18 cellular contexts compared by ENCODE assay signal in the genomic region with DNA sequence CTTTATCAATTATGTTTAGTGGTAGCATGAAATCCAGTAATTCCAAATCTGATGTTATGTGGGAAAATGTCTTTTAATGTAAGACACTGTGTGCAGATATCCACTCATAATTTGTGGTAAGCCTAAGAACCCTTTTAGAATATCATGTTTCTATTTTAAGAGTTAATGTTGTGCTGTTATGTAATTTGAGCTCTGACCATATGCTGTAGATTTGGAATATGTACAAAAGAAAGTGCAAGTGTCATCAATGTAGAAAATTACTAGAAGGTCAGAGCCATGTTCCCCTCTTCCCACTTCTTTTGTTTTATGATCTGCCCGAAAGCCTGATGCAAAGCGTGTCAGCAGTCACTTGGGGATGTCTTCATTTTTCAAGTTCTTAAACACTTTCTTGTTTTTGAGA. TPM values are rescaled to one million over a fixed set of nuclear protein-coding genes. Genes with fewer than 3 reads are reported as not detected.
DNase-seq lines count a peak whose midpoint lies in the region; ATAC-seq, FAIRE-seq and TF ChIP-seq lines count a peak whose summit lies in the region.
"Had no signal": no experiment of that assay in that cellular context is flagged by ENCODE, and none has a peak within 500 bp of the region (broad histone marks: within the 10 kb centered on the region; RNA-seq: fewer than 3 reads in every experiment).

No MANE protein-coding gene starts in this region.

- intact Hi-C loops in kidney (cut with DNase I) = no loop called here

- ATAC-seq in left lobe of liver (no peak), HG03378 (IDR thresholded peaks at IDR 0.05; ENCODE audit: unreplicated experiment) (no peak)

- peak overlapping the region; percentile 34 for H3K27ac ChIP-seq in cingulate gyrus (ENCODE audit: low read depth, low read length)
- no peak overlapping the region for H3K27ac ChIP-seq in kidney (ENCODE audit: low read depth in 2 of 2, low read length in 2 of 2)
- H3K27ac ChIP-seq: SJSA1 had no signal

- H3K9ac ChIP-seq in kidney (ENCODE audit: low read length in 2 of 2) = no peak overlapping the region

- DNase-seq in DMS 273 (lab: John Stamatoyannopoulos, UW; ENCODE audit: unreplicated experiment) = peak; percentile 79
- peak; percentile 31 for DNase-seq in NCI-H1694 (lab: John Stamatoyannopoulos, UW)
- peak; percentile 59 for DNase-seq in NCI-H69 (lab: John Stamatoyannopoulos, UW)
- no peak for DNase-seq in left lobe of liver (ENCODE audit: low spot score)
- DNase-seq in activated CD4-positive, alpha-beta T cell treated with anti-CD3 and anti-CD28 coated beads for 4 hours = no peak
- DNase-seq in kidney = no peak
- DNase-seq: CD4-positive, CD25-positive, alpha-beta regulatory T cell; DMS79; H9; NCI-H2081; SW 1271 had no signal

- H3K9me3 ChIP-seq in kidney (ENCODE audit: control insufficient read depth in 1 of 2, low read length in 2 of 2) = no peaks in the 10 kb centered on the region
- H3K9me3 ChIP-seq: SJSA1 had no signal

- no peaks in the 10 kb centered on the region for H3K4me1 ChIP-seq in kidney (ENCODE audit: control insufficient read depth in 1 of 2, insufficient read depth in 1 of 2, low read depth in 1 of 2, low read length in 2 of 2)
- H3K4me1 ChIP-seq: SJSA1 had no signal

- FAIRE-seq in kidney (lab: Jason Lieb, UNC) = no peak

- no peak for TF ChIP-seq CTCF in kidney (IDR thresholded peaks at IDR 0.05; ENCODE audit: borderline replicate concordance, extremely low read depth, insufficient read depth)

- H3K4me3 ChIP-seq in kidney (ENCODE audit: low read length in 2 of 2) = no peak overlapping the region
- H3K4me3 ChIP-seq: SJSA1 had no signal

- H3K36me3 ChIP-seq in kidney (ENCODE audit: control insufficient read depth in 1 of 2, insufficient read depth in 2 of 2, low read length in 2 of 2) = no peaks in the 10 kb centered on the region
- H3K36me3 ChIP-seq: SJSA1 had no signal

RNA-seq across cellular contexts. Expression of a gene that starts 44.5 kb away (rescaled TPM):
- not detected for total RNA-seq in left lobe of liver
- total RNA-seq in kidney = 3.3 TPM
- 0.22 TPM for polyA plus RNA-seq in kidney (ENCODE audit: insufficient read depth, low read depth, low replicate concordance)
- total RNA-seq: CD4-positive, CD25-positive, alpha-beta regulatory T cell; H9; HT1080; LHCN-M2; SJSA1; T-helper 2 cell treated with Interferon-gamma antibody and Interleukin-4, amounts not matched to agents 100 ng/mL and 5 ng/mL, for 36 hours had no signal
- polyA plus RNA-seq: CD4-positive, CD25-positive, alpha-beta regulatory T cell; IgD-negative memory B cell had no signal

Comparison
In these comparisons a context has a peak if more than half of its experiments do, and no peak if none do; other contexts are left out.
1. DNase-seq: peak in DMS 273 (single experiment), NCI-H1694 (single experiment) and NCI-H69 (single experiment); none in left lobe of liver (single experiment), activated CD4-positive, alpha-beta T cell treated with anti-CD3 and anti-CD28 coated beads for 4 hours (0 of 2) and kidney (single experiment).